ENCODE assay signal across 16 cellular contexts in genomic region chr9:114936566-114936965, GRCh38. TPM values are rescaled to one million over a fixed set of nuclear protein-coding genes. Genes with fewer than 3 reads are reported as not detected.
"Had no signal": no experiment of that assay in that cellular context is flagged by ENCODE, and none has a peak within 500 bp of the region (broad histone marks: within the 10 kb centered on the region; RNA-seq: fewer than 3 reads in every experiment).

No MANE protein-coding gene starts in this region.

- H3K4me3 ChIP-seq: adrenal gland, smooth muscle cell, tibial artery had no signal

- H3K27ac ChIP-seq: adrenal gland, tibial artery, WERI-Rb-1 had no signal

- ATAC-seq: activated T-helper 17 cell treated with anti-CD3 and anti-CD28 coated beads, Interleukin-2, amount 50 U/mL, for 72 hours; left cardiac atrium; natural killer cell; right cardiac atrium; stimulated activated effector memory CD8-positive, alpha-beta T cell treated with anti-CD3 and anti-CD28 coated beads, Interleukin-12 subunit alpha, Interleukin-12 subunit beta, amount 100 ng/mL, for 72 hours had no signal

- H3K9me3 ChIP-seq: adrenal gland, tibial artery had no signal

- H3K36me3 ChIP-seq: adrenal gland, tibial artery, WERI-Rb-1 had no signal

- H3K27me3 ChIP-seq: adrenal gland, tibial artery had no signal

- DNase-seq: activated CD4-positive, alpha-beta T cell treated with anti-CD3 and anti-CD28 coated beads for 4 hours; activated naive CD4-positive, alpha-beta T cell treated with anti-CD3 and anti-CD28 coated beads, Interleukin-2, amount 10 ng/mL, durations not matched to agents 7 days and 5 days; adrenal gland; caudate nucleus; cortex of kidney; effector CD8-positive, alpha-beta T cell; left cardiac atrium; natural killer cell; nucleus accumbens; right cardiac atrium; tibial artery; WERI-Rb-1 had no signal

RNA-seq across cellular contexts. Expression of gene TNFSF8, which starts 6.2 kb away (rescaled TPM):
- total RNA-seq: lung microvascular endothelial cell, smooth muscle cell had no signal
